Comparison of ENCODE assay signal across 8 cellular contexts in genomic region chr1:148150945-148151879, GRCh38. TPM values are rescaled to one million over a fixed set of nuclear protein-coding genes. Genes with fewer than 3 reads are reported as not detected.
DNase-seq lines count a peak whose midpoint lies in the region; ATAC-seq and TF ChIP-seq lines count a peak whose summit lies in the region.
"Not testable (repeated sequence)": the region's sequence is repeated elsewhere in the genome, so short reads cannot be mapped to it uniquely, and the experiment has no call there.

No MANE protein-coding gene starts in this region.

- peak overlapping the region; percentile 78 to 99 (median 96) for H3K27ac Mint-ChIP-seq in nephron

- in situ Hi-C loops in HAP-1 (cut with MboI; ENCODE audit: low sequenced_read_pairs); transverse colon (cut with MboI; ENCODE audit: low pct_ligation_motif_present in 1 of 4, low pct_unique_long_range_greater_than_20kb in 1 of 4, low sequenced_read_pairs in 3 of 4): not testable (repeated sequence)

- not testable (repeated sequence) for TF ChIP-seq POLR2A in transverse colon (IDR thresholded peaks at IDR 0.05)

- TF ChIP-seq EP300 in transverse colon (IDR thresholded peaks at IDR 0.05; ENCODE audit: low read depth), result not testable (repeated sequence)

- ATAC-seq in Right ventricle myocardium inferior, result peak; percentile 68

- H3K9me3 ChIP-seq in HAP-1; HUES64 (ENCODE audit: insufficient read depth, low read depth, low read length); SK-N-MC (ENCODE audit: low read depth, low read length); transverse colon: not testable (repeated sequence)

- H3K9ac ChIP-seq in HUES64 (ENCODE audit: low read depth, low read length), result peak overlapping the region; percentile 68
- peak overlapping the region; percentile 72 for H3K9ac ChIP-seq in SK-N-MC (ENCODE audit: insufficient read length)

- not testable (repeated sequence) for H3K9me3 Mint-ChIP-seq in nephron

- TF ChIP-seq CTCF in nephron (IDR thresholded peaks at IDR 0.05; ENCODE audit: unreplicated experiment in 3 of 3); transverse colon (IDR thresholded peaks at IDR 0.05): not testable (repeated sequence)

- H3K36me3 Mint-ChIP-seq in nephron (ENCODE audit: low read depth), result not testable (repeated sequence)

- DNase-seq in HAP-1 (ENCODE audit: low spot score in 2 of 2), result peak in 1 of 2 experiments; percentile 51
- not testable (repeated sequence) for DNase-seq in SK-N-MC (ENCODE audit: low read depth, low spot score)
- DNase-seq in amniotic stem cell (lab: John Stamatoyannopoulos, UW), result peak; percentile 1
- DNase-seq in Right ventricle myocardium inferior (ENCODE audit: missing footprints), result peak; percentile 71
- DNase-seq in transverse colon, result peak; percentile 72

- not testable (repeated sequence) for H3K4me1 Mint-ChIP-seq in nephron

- H3K4me1 ChIP-seq in HAP-1; HUES64 (ENCODE audit: insufficient read depth, low read length); transverse colon: not testable (repeated sequence)

- not testable (repeated sequence) for H3K27me3 ChIP-seq in HAP-1 (ENCODE audit: low read depth); HUES64 (ENCODE audit: insufficient read depth, low read length); transverse colon

- peak overlapping the region; percentile 98 to 99 (median 99) for H3K4me3 Mint-ChIP-seq in nephron

- not testable (repeated sequence) for H3K27ac ChIP-seq in HUES64 (ENCODE audit: low read depth, low read length); SK-N-MC
- H3K27ac ChIP-seq in transverse colon, result peak overlapping the region; percentile 84 to 91 (median 88)

- not testable (repeated sequence) for H3K27me3 Mint-ChIP-seq in nephron (ENCODE audit: low read depth)

- H3K4me3 ChIP-seq in GM08714 (ENCODE audit: low read length) (peak overlapping the region; percentile 93; the same call in 1 of the 2 replicates), HAP-1 (peak overlapping the region; percentile 64), HUES64 (ENCODE audit: low read length) (peak overlapping the region; percentile 69), SK-N-MC (peak overlapping the region; percentile 79), transverse colon (peak overlapping the region; percentile 53 to 73 (median 68))

- H3K36me3 ChIP-seq in HAP-1 (replicated peaks); HUES64 (ENCODE audit: insufficient read depth, low read length); SK-N-MC (ENCODE audit: insufficient read depth, low read length); transverse colon: not testable (repeated sequence)

- intact Hi-C loops in Right ventricle myocardium inferior (cut with DNase I); transverse colon (cut with DNase I; ENCODE audit: low total_unique reads): not testable (repeated sequence)

- 3% methylated on average over 48 of the region's 63 CpGs for WGBS in HUES64
- WGBS in transverse colon (ENCODE audit: low coverage in 1 of 2), 2 donors, result 30% methylated on average over 9 of the region's 63 CpGs; no CpG with 5 or more reads in 1 of the 2 donors

RNA-seq across cellular contexts. Expression of gene NBPF11, which starts 0.9 kb away (rescaled TPM):
- polyA plus RNA-seq in HUES64 (2013, experiment 1 of 2), result 5.4 TPM
- polyA plus RNA-seq in HUES64 (2013, experiment 2 of 2), result 5.9 TPM
- total RNA-seq in Right ventricle myocardium inferior (3.4 TPM), transverse colon (10 to 100 TPM in 3 of 4 donors, 1 to 10 TPM in 1; 10.0 to 27.3 (median 18.7) TPM)
